In genomic region chr5:55540525-55540924, GRCh38 we compare ENCODE assay signal across 15 cellular contexts. TPM values are rescaled to one million over a fixed set of nuclear protein-coding genes. Genes with fewer than 3 reads are reported as not detected.
DNase-seq lines count a peak whose midpoint lies in the region; ATAC-seq and TF ChIP-seq lines count a peak whose summit lies in the region.
"Had no signal": no experiment of that assay in that cellular context is flagged by ENCODE, and none has a peak within 500 bp of the region (broad histone marks: within the 10 kb centered on the region; RNA-seq: fewer than 3 reads in every experiment).

No MANE protein-coding gene starts in this region.

- CTCF ChIA-PET in activated CD4-positive, alpha-beta memory T cell treated with anti-CD3 and anti-CD28 coated beads, Interleukin-2, amount 10 ng/mL, durations not matched to agents 7 days and 5 days (lab: Charles Lee), result no interaction called here

- no peak for TF ChIP-seq CTCF in omental fat pad (IDR thresholded peaks at IDR 0.05)

- ATAC-seq in stimulated activated naive CD8-positive, alpha-beta T cell treated with anti-CD3 and anti-CD28 coated beads, Interleukin-15, Interleukin-2, amounts not matched to agents 100 U/mL and 50 U/mL, for 24 hours, result no peak
- ATAC-seq in HG03066 (IDR thresholded peaks at IDR 0.05; ENCODE audit: low read depth, unreplicated experiment) (peak; percentile 40), omental fat pad (ENCODE audit: low FRiP score) (no peak)
- no peak for ATAC-seq in stimulated activated naive CD8-positive, alpha-beta T cell treated with anti-CD3 and anti-CD28 coated beads, Interleukin-15, amount 100 ng/mL, for 72 hours
- ATAC-seq: left colon; natural killer cell treated with Interleukin-12 subunit alpha and Interleukin-12 subunit beta and Interleukin-15 and Interleukin-18, amount 100 ng/mL, for 72 hours; right cardiac atrium had no signal

- peaks cover 46% of the 10 kb centered on the region for H3K4me1 Mint-ChIP-seq in stimulated activated naive CD8-positive, alpha-beta T cell treated with anti-CD3 and anti-CD28 coated beads, Interleukin-15, Interleukin-2, amounts not matched to agents 100 ng/mL and 50 ng/mL, for 24 hours (ENCODE audit: low read depth)
- peaks cover 34% of the 10 kb centered on the region for H3K4me1 Mint-ChIP-seq in activated CD4-positive, alpha-beta memory T cell treated with anti-CD3 and anti-CD28 coated beads, Interleukin-2, amount 10 ng/mL, durations not matched to agents 7 days and 5 days
- peaks cover 57% of the 10 kb centered on the region for H3K4me1 Mint-ChIP-seq in stimulated activated naive CD8-positive, alpha-beta T cell treated with anti-CD3 and anti-CD28 coated beads, Interleukin-15, amount 100 ng/mL, for 72 hours

- H3K4me3 Mint-ChIP-seq in stimulated activated naive CD8-positive, alpha-beta T cell treated with anti-CD3 and anti-CD28 coated beads, Interleukin-15, Interleukin-2, amounts not matched to agents 100 ng/mL and 50 ng/mL, for 24 hours, result peak overlapping the region; percentile 33
- H3K4me3 Mint-ChIP-seq in activated CD4-positive, alpha-beta memory T cell treated with anti-CD3 and anti-CD28 coated beads, Interleukin-2, amount 10 ng/mL, durations not matched to agents 7 days and 5 days, result no peak overlapping the region
- H3K4me3 Mint-ChIP-seq in stimulated activated naive CD8-positive, alpha-beta T cell treated with anti-CD3 and anti-CD28 coated beads, Interleukin-15, amount 100 ng/mL, for 72 hours, result peak overlapping the region; percentile 70 to 81
- H3K4me3 Mint-ChIP-seq: central memory CD8-positive, alpha-beta T cell; natural killer cell treated with Interleukin-12 subunit alpha and Interleukin-12 subunit beta and Interleukin-15 and Interleukin-18, amount 100 ng/mL, for 72 hours had no signal

- no peaks in the 10 kb centered on the region for H3K9me3 Mint-ChIP-seq in stimulated activated naive CD8-positive, alpha-beta T cell treated with anti-CD3 and anti-CD28 coated beads, Interleukin-15, Interleukin-2, amounts not matched to agents 100 ng/mL and 50 ng/mL, for 24 hours
- no peaks in the 10 kb centered on the region for H3K9me3 Mint-ChIP-seq in activated CD4-positive, alpha-beta memory T cell treated with anti-CD3 and anti-CD28 coated beads, Interleukin-2, amount 10 ng/mL, durations not matched to agents 7 days and 5 days
- H3K9me3 Mint-ChIP-seq in stimulated activated naive CD8-positive, alpha-beta T cell treated with anti-CD3 and anti-CD28 coated beads, Interleukin-15, amount 100 ng/mL, for 72 hours, result no peaks in the 10 kb centered on the region
- H3K9me3 Mint-ChIP-seq: central memory CD8-positive, alpha-beta T cell; natural killer cell treated with Interleukin-12 subunit alpha and Interleukin-12 subunit beta and Interleukin-15 and Interleukin-18, amount 100 ng/mL, for 72 hours had no signal

- H3K36me3 Mint-ChIP-seq in stimulated activated naive CD8-positive, alpha-beta T cell treated with anti-CD3 and anti-CD28 coated beads, Interleukin-15, Interleukin-2, amounts not matched to agents 100 ng/mL and 50 ng/mL, for 24 hours (ENCODE audit: low read depth), result no peaks in the 10 kb centered on the region
- H3K36me3 Mint-ChIP-seq in activated CD4-positive, alpha-beta memory T cell treated with anti-CD3 and anti-CD28 coated beads, Interleukin-2, amount 10 ng/mL, durations not matched to agents 7 days and 5 days (ENCODE audit: low read depth), result no peaks in the 10 kb centered on the region
- H3K36me3 Mint-ChIP-seq: natural killer cell treated with Interleukin-12 subunit alpha and Interleukin-12 subunit beta and Interleukin-15 and Interleukin-18, amount 100 ng/mL, for 72 hours had no signal

- DNase-seq in stimulated activated naive CD8-positive, alpha-beta T cell treated with anti-CD3 and anti-CD28 coated beads, Interleukin-15, Interleukin-2, amounts not matched to agents 100 U/mL and 50 U/mL, for 24 hours, result no peak
- no peak for DNase-seq in activated CD4-positive, alpha-beta memory T cell treated with anti-CD3 and anti-CD28 coated beads, Interleukin-2, amount 10 ng/mL, durations not matched to agents 7 days and 5 days
- no peak for DNase-seq in stimulated activated naive CD8-positive, alpha-beta T cell treated with anti-CD3 and anti-CD28 coated beads, Interleukin-15, amount 100 ng/mL, for 72 hours
- DNase-seq in activated CD4-positive, alpha-beta T cell treated with anti-CD3 and anti-CD28 coated beads, Interleukin-2, amount 50 U/mL, for 1 hour, result no peak
- DNase-seq in omental fat pad (ENCODE audit: low spot score) (no peak), NCI-H1436 (lab: John Stamatoyannopoulos, UW) (no peak)
- DNase-seq: AML-193, KBM-7, left colon, NCI-H2029, right cardiac atrium had no signal

- H3K27me3 Mint-ChIP-seq in stimulated activated naive CD8-positive, alpha-beta T cell treated with anti-CD3 and anti-CD28 coated beads, Interleukin-15, Interleukin-2, amounts not matched to agents 100 ng/mL and 50 ng/mL, for 24 hours, result no peaks in the 10 kb centered on the region
- peaks cover under 1% of the 10 kb centered on the region for H3K27me3 Mint-ChIP-seq in activated CD4-positive, alpha-beta memory T cell treated with anti-CD3 and anti-CD28 coated beads, Interleukin-2, amount 10 ng/mL, durations not matched to agents 7 days and 5 days
- H3K27me3 Mint-ChIP-seq in stimulated activated naive CD8-positive, alpha-beta T cell treated with anti-CD3 and anti-CD28 coated beads, Interleukin-15, amount 100 ng/mL, for 72 hours, result no peaks in the 10 kb centered on the region
- H3K27me3 Mint-ChIP-seq: central memory CD8-positive, alpha-beta T cell had no signal

- POLR2A ChIA-PET in activated CD4-positive, alpha-beta memory T cell treated with anti-CD3 and anti-CD28 coated beads, Interleukin-2, amount 10 ng/mL, durations not matched to agents 7 days and 5 days (lab: Charles Lee), result interaction anchor here (1.6 kb wide), 1 partner anchor 15 kb away, joined by 3 read pairs; no protein-coding TSS in a partner anchor

- H3K27ac Mint-ChIP-seq in stimulated activated naive CD8-positive, alpha-beta T cell treated with anti-CD3 and anti-CD28 coated beads, Interleukin-15, Interleukin-2, amounts not matched to agents 100 ng/mL and 50 ng/mL, for 24 hours, result peak overlapping the region; percentile 46
- H3K27ac Mint-ChIP-seq in activated CD4-positive, alpha-beta memory T cell treated with anti-CD3 and anti-CD28 coated beads, Interleukin-2, amount 10 ng/mL, durations not matched to agents 7 days and 5 days, result peak overlapping the region; percentile 52
- peak overlapping the region; percentile 55 to 90 for H3K27ac Mint-ChIP-seq in stimulated activated naive CD8-positive, alpha-beta T cell treated with anti-CD3 and anti-CD28 coated beads, Interleukin-15, amount 100 ng/mL, for 72 hours
- H3K27ac Mint-ChIP-seq: natural killer cell treated with Interleukin-12 subunit alpha and Interleukin-12 subunit beta and Interleukin-15 and Interleukin-18, amount 100 ng/mL, for 72 hours had no signal

RNA-seq across cellular contexts. Expression of gene PLPP1, which starts 5.8 kb away (rescaled TPM):
- 1 to 10 TPM; 8.9 to 9.0 TPM for total RNA-seq in activated CD4-positive, alpha-beta memory T cell treated with anti-CD3 and anti-CD28 coated beads, Interleukin-2, amount 10 ng/mL, durations not matched to agents 7 days and 5 days
- 100 to 1,000 TPM; 248 to 593 (median 409) TPM for total RNA-seq in omental fat pad

Comparison
In these comparisons a context has a peak if more than half of its experiments do, and no peak if none do; other contexts are left out.
1. RNA of gene PLPP1, which starts 5.8 kb away (total RNA-seq): 248 to 593 TPM in omental fat pad; 8.9 to 9.0 TPM in activated CD4-positive, alpha-beta memory T cell treated with anti-CD3 and anti-CD28 coated beads, Interleukin-2, amount 10 ng/mL, durations not matched to agents 7 days and 5 days; every median in the first group is over 10 times any median in the second.
2. Peak in every context shown above with its lines, with median percentiles within 50 percentile points of each other: H3K27ac Mint-ChIP-seq.